In the genomic region with DNA sequence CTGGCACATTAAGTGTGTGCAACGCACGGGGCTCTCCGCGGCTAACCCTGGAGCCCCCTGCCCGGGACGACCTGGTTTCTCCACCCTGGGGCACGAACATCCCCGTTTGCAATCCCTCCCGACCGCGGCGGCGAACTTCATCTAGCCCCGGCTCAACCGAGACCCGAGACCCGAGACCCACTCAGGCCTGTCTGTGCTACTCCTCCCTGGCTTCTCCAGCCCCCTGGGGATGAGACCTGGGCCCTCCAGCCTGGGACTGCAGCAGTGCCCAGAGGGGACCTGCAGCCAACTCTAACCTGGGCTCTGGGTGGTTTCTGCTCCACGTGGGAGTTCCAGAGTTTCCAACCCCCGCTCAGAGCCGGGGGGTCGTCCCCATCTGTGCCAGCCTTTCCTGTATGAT, we compare ENCODE assay signal across 25 cellular contexts.
"Had no signal": no experiment of that assay in that cellular context is flagged by ENCODE, and none has a peak within 500 bp of the region (broad histone marks: within the 10 kb centered on the region; RNA-seq: fewer than 3 reads in every experiment).

No MANE protein-coding gene starts in this region.

- H3K4me1 Mint-ChIP-seq: neural crest cell; stimulated activated memory B cell treated with anti-CD40 and anti-IgM and Interleukin-4, amounts not matched to agents 10 μg/mL and 1 μg/mL and 100 μg/mL, for 72 hours had no signal

- H3K27me3 ChIP-seq: colonic mucosa, foreskin keratinocyte, pancreas, spleen, tibial artery, upper lobe of right lung, vagina had no signal

- ATAC-seq: foreskin keratinocyte; left lobe of liver; naive thymus-derived CD4-positive, alpha-beta T cell; pancreas; sciatic nerve; stimulated activated memory B cell treated with anti-CD40 and anti-IgM and Interleukin-4, amounts not matched to agents 10 μg/mL and 1 μg/mL and 100 μg/mL, for 72 hours; upper lobe of right lung had no signal

- H3K9me3 Mint-ChIP-seq: stimulated activated naive CD8-positive, alpha-beta T cell treated with anti-CD3 and anti-CD28 coated beads, Interleukin-15, Interleukin-2, amounts not matched to agents 100 ng/mL and 50 ng/mL, for 24 hours had no signal

- DNase-seq: cerebellar nuclear complex; colonic mucosa; dermis blood vessel endothelial cell; erythroblast; foreskin keratinocyte; head of caudate nucleus; hippocampal formation; kidney glomerular epithelial cell; mesendoderm; naive thymus-derived CD4-positive, alpha-beta T cell; nucleus accumbens; spleen; stimulated activated CD4-positive, alpha-beta T cell treated with anti-CD3 and anti-CD28 coated beads, Interleukin-15, amount 100 ng/mL, for 24 hours; stimulated activated CD4-positive, alpha-beta T cell treated with anti-CD3 and anti-CD28 coated beads, Interleukin-1b, Interleukin-23, amount 100 ng/mL, for 48 hours; stimulated activated CD4-positive, alpha-beta T cell treated with anti-CD3 and anti-CD28 coated beads, Interleukin-4, amount 100 ng/mL, for 24 hours; tibial artery; upper lobe of right lung had no signal

- H3K27ac ChIP-seq: colonic mucosa, foreskin keratinocyte, pancreas, spleen, tibial artery, upper lobe of right lung, vagina had no signal

- H3K36me3 ChIP-seq: pancreas had no signal

- H3K4me3 ChIP-seq: colonic mucosa, pancreas, spleen, tibial artery, upper lobe of right lung, vagina had no signal

- H3K4me1 ChIP-seq: foreskin keratinocyte, pancreas, spleen, tibial artery, upper lobe of right lung, vagina had no signal

- H3K27ac Mint-ChIP-seq: naive thymus-derived CD4-positive, alpha-beta T cell; progenitor cell of endocrine pancreas; stimulated activated memory B cell treated with anti-CD40 and anti-IgM and Interleukin-4, amounts not matched to agents 10 μg/mL and 1 μg/mL and 100 μg/mL, for 72 hours; stimulated activated naive CD8-positive, alpha-beta T cell treated with anti-CD3 and anti-CD28 coated beads, Interleukin-15, Interleukin-2, amounts not matched to agents 100 ng/mL and 50 ng/mL, for 24 hours had no signal

- H3K27me3 Mint-ChIP-seq: naive thymus-derived CD4-positive, alpha-beta T cell; progenitor cell of endocrine pancreas; stimulated activated memory B cell treated with anti-CD40 and anti-IgM and Interleukin-4, amounts not matched to agents 10 μg/mL and 1 μg/mL and 100 μg/mL, for 72 hours; stimulated activated naive CD8-positive, alpha-beta T cell treated with anti-CD3 and anti-CD28 coated beads, Interleukin-15, Interleukin-2, amounts not matched to agents 100 ng/mL and 50 ng/mL, for 24 hours had no signal

- H3K9me3 ChIP-seq: colonic mucosa, pancreas, tibial artery, upper lobe of right lung, vagina had no signal

- H3K4me3 Mint-ChIP-seq: naive thymus-derived CD4-positive, alpha-beta T cell; neural crest cell; stimulated activated memory B cell treated with anti-CD40 and anti-IgM and Interleukin-4, amounts not matched to agents 10 μg/mL and 1 μg/mL and 100 μg/mL, for 72 hours; stimulated activated naive CD8-positive, alpha-beta T cell treated with anti-CD3 and anti-CD28 coated beads, Interleukin-15, Interleukin-2, amounts not matched to agents 100 ng/mL and 50 ng/mL, for 24 hours had no signal
